Comparison of ENCODE assay signal across 30 cellular contexts in the genomic region with DNA sequence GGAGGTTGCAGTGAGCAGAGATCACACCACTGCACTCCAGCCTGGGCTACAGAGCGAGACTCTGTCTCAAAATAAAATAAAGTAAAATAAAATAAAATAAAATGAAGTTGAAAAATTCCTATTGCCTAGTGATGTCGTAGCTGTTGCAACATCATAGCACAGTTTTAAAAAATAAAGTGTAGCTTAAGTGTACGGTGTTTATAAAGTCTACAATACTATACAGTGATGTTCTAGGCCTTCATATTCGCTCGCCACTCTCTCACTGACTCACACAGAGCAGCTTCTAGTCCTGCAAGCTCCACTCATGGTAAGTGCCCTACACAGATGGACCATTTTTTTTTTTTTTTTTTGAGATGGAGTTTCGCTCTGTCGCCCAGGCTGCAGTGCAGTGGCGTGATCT.
"Had no signal": no experiment of that assay in that cellular context is flagged by ENCODE, and none has a peak within 500 bp of the region (broad histone marks: within the 10 kb centered on the region; RNA-seq: fewer than 3 reads in every experiment).

No MANE protein-coding gene starts in this region.

- H3K27ac ChIP-seq: ascending aorta, breast epithelium, cardiac muscle cell, colonic mucosa, epithelial cell of prostate, esophagus squamous epithelium, foreskin keratinocyte, gastrocnemius medialis, heart left ventricle had no signal

- H3K4me3 ChIP-seq: ascending aorta, breast epithelium, cardiac muscle cell, colonic mucosa, esophagus squamous epithelium, gastrocnemius medialis, heart left ventricle had no signal

- H3K9me3 ChIP-seq: ascending aorta, colonic mucosa, esophagus squamous epithelium, gastrocnemius medialis had no signal

- H3K4me1 ChIP-seq: ascending aorta, breast epithelium, colonic mucosa, esophagus squamous epithelium, foreskin keratinocyte, gastrocnemius medialis had no signal

- H3K27me3 ChIP-seq: ascending aorta, breast epithelium, cardiac muscle cell, colonic mucosa, esophagus squamous epithelium, foreskin keratinocyte, gastrocnemius medialis, heart left ventricle had no signal

- H3K36me3 ChIP-seq: breast epithelium, cardiac muscle cell, colonic mucosa had no signal

- DNase-seq: activated CD4-positive, alpha-beta memory T cell treated with anti-CD3 and anti-CD28 coated beads for 36 hours; activated CD4-positive, alpha-beta T cell treated with anti-CD3 and anti-CD28 coated beads for 36 hours; activated CD4-positive, alpha-beta T cell treated with anti-CD3 and anti-CD28 coated beads, Interleukin-2, amount 10 ng/mL, durations not matched to agents 24 days and 14 days; activated CD4-positive, CD25-positive, alpha-beta regulatory T cell; activated CD4-positive, CD25-positive, alpha-beta regulatory T cell treated with anti-CD3 and anti-CD28 coated beads, Interleukin-2, amount 50 U/mL, for 72 hours; activated CD8-positive, alpha-beta memory T cell treated with anti-CD3 and anti-CD28 coated beads, Interleukin-2, amount 10 ng/mL, durations not matched to agents 7 days and 5 days; activated CD8-positive, alpha-beta memory T cell treated with anti-CD3 and anti-CD28 coated beads, Interleukin-2, amount 50 U/mL, for 4 hours; activated CD8-positive, alpha-beta T cell treated with anti-CD3 and anti-CD28 coated beads, Interleukin-2, amount 10 ng/mL, durations not matched to agents 7 days and 5 days; activated effector memory CD4-positive, alpha-beta T cell treated with anti-CD3 and anti-CD28 coated beads, Interleukin-2, amount 50 U/mL, for 16 hours; activated naive CD4-positive, alpha-beta T cell treated with anti-CD3 and anti-CD28 coated beads for 36 hours; activated naive CD8-positive, alpha-beta T cell treated with anti-CD3 and anti-CD28 coated beads for 36 hours; activated naive CD8-positive, alpha-beta T cell treated with anti-CD3 and anti-CD28 coated beads, Interleukin-2, amount 50 U/mL, for 24 hours; activated T-cell treated with anti-CD3 and anti-CD28 coated beads, Interleukin-2, amount 50 U/mL, for 1 hour; activated T-cell treated with anti-CD3 and anti-CD28 coated beads, Interleukin-2, amount 50 U/mL, for 48 hours; central memory CD4-positive, alpha-beta T cell; cerebellar nuclear complex; colonic mucosa; effector CD8-positive, alpha-beta T cell; esophagus squamous epithelium; foreskin keratinocyte; gastrocnemius medialis; glutamatergic neuron; heart left ventricle; T-helper 1 cell; T-helper 17 cell; T1000 had no signal
